In the genomic region with DNA sequence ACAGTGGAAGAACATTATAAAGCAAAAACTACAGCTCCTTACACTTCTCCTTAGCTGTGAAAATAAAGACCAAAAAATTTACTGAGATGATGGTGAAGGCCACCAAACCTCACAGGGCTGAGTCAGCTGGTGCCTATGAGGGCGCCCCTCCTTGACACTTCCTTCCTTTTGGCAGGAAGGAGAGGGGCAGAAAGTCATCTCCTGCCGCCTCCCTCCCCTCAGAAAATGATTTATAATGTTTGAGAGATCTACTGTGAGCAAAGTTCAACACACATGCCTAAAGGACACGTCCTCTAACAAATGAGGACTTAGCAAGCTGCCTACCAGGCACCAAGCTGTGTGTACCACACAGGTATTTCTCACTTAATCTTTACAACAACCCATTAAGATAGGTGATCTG, we compare ENCODE assay signal across 11 cellular contexts.
DNase-seq lines count a peak whose midpoint lies in the region; ATAC-seq, FAIRE-seq and TF ChIP-seq lines count a peak whose summit lies in the region.
"Had no signal": no experiment of that assay in that cellular context is flagged by ENCODE, and none has a peak within 500 bp of the region (broad histone marks: within the 10 kb centered on the region; RNA-seq: fewer than 3 reads in every experiment).

No MANE protein-coding gene starts in this region.

- no peak overlapping the region for H3K9ac ChIP-seq in BLaER1
- H3K9ac ChIP-seq: parathyroid adenoma had no signal

- H3K4me3 Mint-ChIP-seq in activated naive CD4-positive, alpha-beta T cell treated with anti-CD3 and anti-CD28 coated beads for 36 hours, result no peak overlapping the region
- H3K4me3 Mint-ChIP-seq in naive thymus-derived CD8-positive, alpha-beta T cell, result peak overlapping the region in 8 of 10 donors; percentile 32 to 58 (median 44)

- no peak for TF ChIP-seq CTCF in D721Med (IDR thresholded peaks at IDR 0.05; ENCODE audit: insufficient read depth, missing control alignments)

- DNase-seq in RCC 7860 (ENCODE audit: low spot score), result peak; percentile 76
- DNase-seq in activated naive CD4-positive, alpha-beta T cell treated with anti-CD3 and anti-CD28 coated beads for 36 hours, result peak; percentile 74
- DNase-seq in naive thymus-derived CD8-positive, alpha-beta T cell, result peak in 1 of 10 donors; percentile 20
- no peak for DNase-seq in D721Med (ENCODE audit: insufficient read length, low spot score)
- no peak for DNase-seq in NCI-H1417 (lab: John Stamatoyannopoulos, UW)
- DNase-seq in MV-4-11 (lab: John Stamatoyannopoulos, UW), result no peak
- DNase-seq: amniotic stem cell, heart right ventricle had no signal

- peak overlapping the region; percentile 9 for H3K27ac Mint-ChIP-seq in activated naive CD4-positive, alpha-beta T cell treated with anti-CD3 and anti-CD28 coated beads for 36 hours
- peak overlapping the region in 7 of 10 donors; percentile 0 to 78 (median 45) for H3K27ac Mint-ChIP-seq in naive thymus-derived CD8-positive, alpha-beta T cell

- FAIRE-seq in RCC 7860 (lab: Jason Lieb, UNC) (peak; percentile 83), D721Med (lab: Jason Lieb, UNC) (no peak)

- POLR2A ChIA-PET in naive thymus-derived CD8-positive, alpha-beta T cell (lab: Charles Lee), result no interaction called here

- H3K9me3 ChIP-seq in BLaER1, result peaks cover 19% of the 10 kb centered on the region

- H3K27me3 ChIP-seq in BLaER1, result no peaks in the 10 kb centered on the region
- H3K27me3 ChIP-seq: heart right ventricle had no signal

- no peak overlapping the region for H3K4me3 ChIP-seq in BLaER1
- H3K4me3 ChIP-seq: heart right ventricle had no signal

- peak overlapping the region; percentile 18 for H3K4me2 ChIP-seq in BLaER1

- H3K27me3 Mint-ChIP-seq in activated naive CD4-positive, alpha-beta T cell treated with anti-CD3 and anti-CD28 coated beads for 36 hours (ENCODE audit: low read depth), result no peaks in the 10 kb centered on the region
- no peaks in the 10 kb centered on the region for H3K27me3 Mint-ChIP-seq in naive thymus-derived CD8-positive, alpha-beta T cell

- no peaks in the 10 kb centered on the region for H4K20me1 ChIP-seq in BLaER1

- intact Hi-C loops in activated naive CD4-positive, alpha-beta T cell treated with anti-CD3 and anti-CD28 coated beads for 36 hours (cut with micrococcal nuclease), result no loop called here

- ATAC-seq in naive thymus-derived CD8-positive, alpha-beta T cell, result peak in 1 of 2 donors; percentile 66
- ATAC-seq in HG02798 (IDR thresholded peaks at IDR 0.05; ENCODE audit: poor library complexity, unreplicated experiment), result no peak

- H3K27ac ChIP-seq in BLaER1, result no peak overlapping the region
- H3K27ac ChIP-seq: parathyroid adenoma had no signal

- peaks cover 16% of the 10 kb centered on the region for H3K36me3 Mint-ChIP-seq in activated naive CD4-positive, alpha-beta T cell treated with anti-CD3 and anti-CD28 coated beads for 36 hours (ENCODE audit: low read depth)
- H3K36me3 Mint-ChIP-seq in naive thymus-derived CD8-positive, alpha-beta T cell, result peaks cover 0 to 18% (median 8%) of the 10 kb centered on the region in 3 donors

- CTCF ChIA-PET in activated naive CD4-positive, alpha-beta T cell treated with anti-CD3 and anti-CD28 coated beads for 36 hours (lab: Charles Lee), result interaction anchor here (0.7 to 1.0 kb wide), 3 partner anchors 19 to 247 kb away, joined by 3 to 4 read pairs (median 3); no protein-coding TSS in a partner anchor

- H3K4me1 ChIP-seq in BLaER1, result peaks cover 17% of the 10 kb centered on the region
- H3K4me1 ChIP-seq: parathyroid adenoma had no signal

- H3K36me3 ChIP-seq in BLaER1, result no peaks in the 10 kb centered on the region
- H3K36me3 ChIP-seq: heart right ventricle had no signal

- H3K4me1 Mint-ChIP-seq in activated naive CD4-positive, alpha-beta T cell treated with anti-CD3 and anti-CD28 coated beads for 36 hours (ENCODE audit: low read depth), result peaks cover 47% of the 10 kb centered on the region
- H3K4me1 Mint-ChIP-seq in naive thymus-derived CD8-positive, alpha-beta T cell, result peaks cover 25 to 65% (median 53%) of the 10 kb centered on the region in 4 donors

- H3K9me3 Mint-ChIP-seq in activated naive CD4-positive, alpha-beta T cell treated with anti-CD3 and anti-CD28 coated beads for 36 hours, result peaks cover 10% of the 10 kb centered on the region
- peaks cover 0 to 13% (median 4%) of the 10 kb centered on the region in 9 donors for H3K9me3 Mint-ChIP-seq in naive thymus-derived CD8-positive, alpha-beta T cell

Comparison
In these comparisons a context has a peak if more than half of its experiments do, and no peak if none do; other contexts are left out.
1. DNase-seq: peak in RCC 7860 (single experiment) and activated naive CD4-positive, alpha-beta T cell treated with anti-CD3 and anti-CD28 coated beads for 36 hours (single experiment); none in D721Med (single experiment), NCI-H1417 (0 of 3) and MV-4-11 (single experiment).